In genomic region chr5:57176350-57176857, GRCh38 we compare ENCODE assay signal across 8 cellular contexts. TPM values are rescaled to one million over a fixed set of nuclear protein-coding genes. Genes with fewer than 3 reads are reported as not detected.
DNase-seq lines count a peak whose midpoint lies in the region; ATAC-seq and TF ChIP-seq lines count a peak whose summit lies in the region.

No MANE protein-coding gene starts in this region.

- peak overlapping the region; percentile 92 for H3K4me3 ChIP-seq in fibroblast of mammary gland (ENCODE audit: control insufficient read depth, low read depth, low read length)

- CTCF ChIA-PET in activated CD8-positive, alpha-beta memory T cell treated with anti-CD3 and anti-CD28 coated beads, Interleukin-2, amount 10 ng/mL, durations not matched to agents 7 days and 5 days (lab: Charles Lee) = interaction anchor here (1.8 kb wide), 1 partner anchor 12 kb away, joined by 6 read pairs; no protein-coding TSS in a partner anchor
- CTCF ChIA-PET in T-cell (lab: Charles Lee) = interaction anchor here (0.6 to 1.8 kb wide), 9 partner anchors 12 to 362 kb away, joined by 3 to 6 read pairs (median 4); no protein-coding TSS in a partner anchor

- no peaks in the 10 kb centered on the region for H3K9me3 Mint-ChIP-seq in activated CD8-positive, alpha-beta memory T cell treated with anti-CD3 and anti-CD28 coated beads, Interleukin-2, amount 10 ng/mL, durations not matched to agents 7 days and 5 days (ENCODE audit: low read depth)
- no peaks in the 10 kb centered on the region for H3K9me3 Mint-ChIP-seq in T-cell
- H3K9me3 Mint-ChIP-seq in progenitor cell of endocrine pancreas (ENCODE audit: low read depth) = no peaks in the 10 kb centered on the region

- DNase-seq in activated CD8-positive, alpha-beta memory T cell treated with anti-CD3 and anti-CD28 coated beads, Interleukin-2, amount 10 ng/mL, durations not matched to agents 7 days and 5 days = no peak
- DNase-seq in activated CD8-positive, alpha-beta memory T cell treated with anti-CD3 and anti-CD28 coated beads, Interleukin-2, amount 50 U/mL, for 48 hours = no peak
- DNase-seq in T-cell (no peak), fibroblast of mammary gland (ENCODE audit: low read depth) (peak; percentile 83), progenitor cell of endocrine pancreas (ENCODE audit: low spot score, unreplicated experiment) (no peak), GF-D8 (lab: John Stamatoyannopoulos, UW) (no peak), NCI-H146 (lab: John Stamatoyannopoulos, UW) (no peak)
- DNase-seq in stimulated activated CD4-positive, alpha-beta T cell treated with anti-CD3 and anti-CD28 coated beads, Interleukin-4, amount 100 ng/mL, for 1 hour = no peak

- ATAC-seq in activated CD8-positive, alpha-beta memory T cell treated with anti-CD3 and anti-CD28 coated beads, Interleukin-2, amount 10 ng/mL, durations not matched to agents 7 days and 5 days = no peak
- ATAC-seq in T-cell (replicated peaks in 1 of 4) = no peak

- peaks cover 56% of the 10 kb centered on the region for H3K36me3 Mint-ChIP-seq in activated CD8-positive, alpha-beta memory T cell treated with anti-CD3 and anti-CD28 coated beads, Interleukin-2, amount 10 ng/mL, durations not matched to agents 7 days and 5 days
- H3K36me3 Mint-ChIP-seq in T-cell (peaks cover 48% of the 10 kb centered on the region), progenitor cell of endocrine pancreas (ENCODE audit: insufficient read depth) (peaks cover 13% of the 10 kb centered on the region)

- H3K27me3 Mint-ChIP-seq in activated CD8-positive, alpha-beta memory T cell treated with anti-CD3 and anti-CD28 coated beads, Interleukin-2, amount 10 ng/mL, durations not matched to agents 7 days and 5 days = no peaks in the 10 kb centered on the region
- H3K27me3 Mint-ChIP-seq in T-cell (no peaks in the 10 kb centered on the region), progenitor cell of endocrine pancreas (no peaks in the 10 kb centered on the region)

- H3K27ac Mint-ChIP-seq in activated CD8-positive, alpha-beta memory T cell treated with anti-CD3 and anti-CD28 coated beads, Interleukin-2, amount 10 ng/mL, durations not matched to agents 7 days and 5 days = peak overlapping the region; percentile 98
- H3K27ac Mint-ChIP-seq in T-cell (peak overlapping the region; percentile 99 to 100), progenitor cell of endocrine pancreas (peak overlapping the region; percentile 100)

- TF ChIP-seq CTCF in fibroblast of mammary gland (conservative IDR thresholded peaks at IDR 0.05; ENCODE audit: control insufficient read depth, insufficient read depth, low read depth, low read length) = no peak
- TF ChIP-seq CTCF in progenitor cell of endocrine pancreas (IDR thresholded peaks at IDR 0.05; ENCODE audit: unreplicated experiment) = no peak

- POLR2A ChIA-PET in T-cell (lab: Charles Lee) = interaction anchor here in 1 of 2 donors (0.6 to 2.3 kb wide), 2 partner anchors 12 to 260 kb away, joined by 3 to 7 read pairs; no protein-coding TSS in a partner anchor

- peak overlapping the region; percentile 94 for H3K4me3 Mint-ChIP-seq in activated CD8-positive, alpha-beta memory T cell treated with anti-CD3 and anti-CD28 coated beads, Interleukin-2, amount 10 ng/mL, durations not matched to agents 7 days and 5 days
- H3K4me3 Mint-ChIP-seq in T-cell = peak overlapping the region; percentile 89 to 100 (median 97)
- peak overlapping the region; percentile 99 for H3K4me3 Mint-ChIP-seq in progenitor cell of endocrine pancreas (ENCODE audit: low read depth)

- H3K4me1 Mint-ChIP-seq in activated CD8-positive, alpha-beta memory T cell treated with anti-CD3 and anti-CD28 coated beads, Interleukin-2, amount 10 ng/mL, durations not matched to agents 7 days and 5 days = peaks cover 50% of the 10 kb centered on the region
- H3K4me1 Mint-ChIP-seq in T-cell = peaks cover 66 to 78% (median 67%) of the 10 kb centered on the region in 3 donors
- H3K4me1 Mint-ChIP-seq in progenitor cell of endocrine pancreas (ENCODE audit: low read depth) = peaks cover 49% of the 10 kb centered on the region

RNA-seq across cellular contexts. Expression of gene GPBP1, which starts 2.5 kb away (rescaled TPM):
- total RNA-seq in activated CD8-positive, alpha-beta memory T cell treated with anti-CD3 and anti-CD28 coated beads, Interleukin-2, amount 10 ng/mL, durations not matched to agents 7 days and 5 days = 100 to 1,000 TPM in 1 of 2 experiments, 10 to 100 TPM in 1; 95.0 to 101 TPM
- 100 to 1,000 TPM in 4 of 5 donors, 10 to 100 TPM in 1; 97.1 to 125 (median 101) TPM for total RNA-seq in T-cell
- total RNA-seq in progenitor cell of endocrine pancreas = 128 and 135 TPM in 2 replicates
